Comparison of ENCODE assay signal across 17 cellular contexts in genomic region chr15:43273243-43273642, GRCh38. TPM values are rescaled to one million over a fixed set of nuclear protein-coding genes. Genes with fewer than 3 reads are reported as not detected.
A peak's percentile ranks its signal among the peaks of the same experiment; 100 is the strongest.
DNase-seq lines count a peak whose midpoint lies in the region; FAIRE-seq and TF ChIP-seq lines count a peak whose summit lies in the region.
"Had no signal": no experiment of that assay in that cellular context is flagged by ENCODE, and none has a peak within 500 bp of the region (broad histone marks: within the 10 kb centered on the region; RNA-seq: fewer than 3 reads in every experiment).

No MANE protein-coding gene starts in this region.

- H2BK120ac ChIP-seq in neuronal stem cell (ENCODE audit: low read depth, low read length), result no peak overlapping the region

- H3K9ac ChIP-seq in neuronal stem cell (ENCODE audit: low read depth, low read length, poor library complexity) (no peak overlapping the region), skeletal muscle tissue (ENCODE audit: low read depth in 1 of 3, low read length in 3 of 3) (no peak overlapping the region), smooth muscle cell (ENCODE audit: low read depth) (no peak overlapping the region)
- H3K9ac ChIP-seq: GM23248 had no signal

- H2BK15ac ChIP-seq in neuronal stem cell (ENCODE audit: low read length), result no peak overlapping the region

- no peak overlapping the region for H3K4me3 Mint-ChIP-seq in activated naive CD4-positive, alpha-beta T cell treated with anti-CD3 and anti-CD28 coated beads, Interleukin-2, amount 50 U/mL, for 24 hours
- H3K4me3 Mint-ChIP-seq: CD4-positive, alpha-beta T cell had no signal

- H3K9me3 Mint-ChIP-seq in activated naive CD4-positive, alpha-beta T cell treated with anti-CD3 and anti-CD28 coated beads, Interleukin-2, amount 50 U/mL, for 24 hours, result no peaks in the 10 kb centered on the region
- H3K9me3 Mint-ChIP-seq: CD4-positive, alpha-beta T cell had no signal

- H2AK5ac ChIP-seq in neuronal stem cell (ENCODE audit: low read depth, low read length), result no peak overlapping the region

- no peak overlapping the region for H2BK5ac ChIP-seq in neuronal stem cell (ENCODE audit: low read length)

- H3K23ac ChIP-seq in neuronal stem cell (ENCODE audit: low read depth, low read length, poor library complexity), result no peak overlapping the region

- H2BK12ac ChIP-seq in neuronal stem cell (ENCODE audit: low read length), result no peak overlapping the region

- no peaks in the 10 kb centered on the region for H3K36me3 ChIP-seq in bronchial epithelial cell (ENCODE audit: control insufficient read depth, insufficient read depth, low read length)
- no peaks in the 10 kb centered on the region for H3K36me3 ChIP-seq in neuronal stem cell (replicated peaks in 1 of 2; ENCODE audit: control insufficient read depth in 2 of 2, insufficient read depth in 2 of 2, low read length in 2 of 2)
- H3K36me3 ChIP-seq in skeletal muscle tissue (ENCODE audit: control insufficient read depth in 3 of 3, insufficient read depth in 3 of 3, low read length in 3 of 3), result no peaks in the 10 kb centered on the region
- H3K36me3 ChIP-seq in smooth muscle cell (ENCODE audit: low read depth), result no peaks in the 10 kb centered on the region

- H4K91ac ChIP-seq in neuronal stem cell (ENCODE audit: low read depth, low read length, poor library complexity), result no peak overlapping the region

- H4K20me1 ChIP-seq in smooth muscle cell (ENCODE audit: low read depth), result no peaks in the 10 kb centered on the region

- H3K27ac ChIP-seq in neuronal stem cell (replicated peaks; ENCODE audit: low read length) (no peak overlapping the region), skeletal muscle tissue (ENCODE audit: low read depth, low read length) (peak overlapping the region; percentile 77), smooth muscle cell (ENCODE audit: low read depth) (no peak overlapping the region)
- H3K27ac ChIP-seq: 22Rv1, GM23248, HL-60 had no signal

- H3K27me3 ChIP-seq in bronchial epithelial cell (ENCODE audit: control insufficient read depth, insufficient read depth, low read length) (peaks cover 2% of the 10 kb centered on the region), neuronal stem cell (ENCODE audit: control insufficient read depth in 3 of 3, insufficient read depth in 3 of 3, low read depth in 1 of 3, low read length in 3 of 3) (peaks cover 0 to 49% (median 0%) of the 10 kb centered on the region in 3 experiments), skeletal muscle tissue (ENCODE audit: control insufficient read depth in 3 of 3, insufficient read depth in 3 of 3, low read length in 3 of 3) (peaks cover 0 to 6% (median 4%) of the 10 kb centered on the region in 3 donors), smooth muscle cell (ENCODE audit: low read depth) (peaks cover 19% of the 10 kb centered on the region)

- H3F3A ChIP-seq in smooth muscle cell (ENCODE audit: low read depth), result no peaks in the 10 kb centered on the region

- peak overlapping the region; percentile 35 for H3K18ac ChIP-seq in neuronal stem cell (ENCODE audit: low read length)

- no peak overlapping the region for H2AFZ ChIP-seq in neuronal stem cell (ENCODE audit: low read length)
- no peak overlapping the region for H2AFZ ChIP-seq in smooth muscle cell (ENCODE audit: low read depth)
- H2AFZ ChIP-seq: GM23248 had no signal

- peaks cover 1% of the 10 kb centered on the region for H3K79me1 ChIP-seq in neuronal stem cell (ENCODE audit: low read depth, low read length)

- peak overlapping the region; percentile 52 for H3K27ac Mint-ChIP-seq in activated naive CD4-positive, alpha-beta T cell treated with anti-CD3 and anti-CD28 coated beads, Interleukin-2, amount 50 U/mL, for 24 hours
- H3K27ac Mint-ChIP-seq: CD4-positive, alpha-beta T cell had no signal

- H3K36me3 Mint-ChIP-seq in activated naive CD4-positive, alpha-beta T cell treated with anti-CD3 and anti-CD28 coated beads, Interleukin-2, amount 50 U/mL, for 24 hours, result no peaks in the 10 kb centered on the region

- no peaks in the 10 kb centered on the region for H3K27me3 Mint-ChIP-seq in activated naive CD4-positive, alpha-beta T cell treated with anti-CD3 and anti-CD28 coated beads, Interleukin-2, amount 50 U/mL, for 24 hours

- no peak overlapping the region for H4K8ac ChIP-seq in neuronal stem cell (ENCODE audit: low read depth, low read length)

- no peak for DNase-seq in activated naive CD4-positive, alpha-beta T cell (lab: John Stamatoyannopoulos, UW)
- DNase-seq in bronchial epithelial cell (ENCODE audit: low read depth), result no peak
- no peak for DNase-seq in neuronal stem cell (ENCODE audit: low spot score)
- no peak for DNase-seq in NCI-H345 (lab: John Stamatoyannopoulos, UW)
- no peak for DNase-seq in foreskin melanocyte
- DNase-seq in smooth muscle cell (lab: John Stamatoyannopoulos, UW; ENCODE audit: unreplicated experiment), result no peak
- DNase-seq: Calu3; CD4-positive, alpha-beta T cell; DMS 273 treated with DMSO at 0.1 percent for 48 hours; GM23248 had no signal

- H3K4me3 ChIP-seq in bronchial epithelial cell (ENCODE audit: low read depth, low read length) (no peak overlapping the region), neuronal stem cell (ENCODE audit: low read length in 2 of 2) (no peak overlapping the region), skeletal muscle tissue (ENCODE audit: low read length in 3 of 3) (no peak overlapping the region), smooth muscle cell (no peak overlapping the region)
- H3K4me3 ChIP-seq: GM23248 had no signal

- no peaks in the 10 kb centered on the region for H3K79me2 ChIP-seq in smooth muscle cell (ENCODE audit: low read depth)

- TF ChIP-seq CTCF in bronchial epithelial cell (IDR thresholded peaks at IDR 0.05; ENCODE audit: insufficient read depth, low read length, severe bottlenecking), result no peak
- TF ChIP-seq CTCF in smooth muscle cell (IDR thresholded peaks at IDR 0.05; ENCODE audit: borderline replicate concordance, insufficient read depth, poor library complexity, severe bottlenecking), result no peak

- H3K14ac ChIP-seq in neuronal stem cell (ENCODE audit: low read length), result no peak overlapping the region

- H3K9me3 ChIP-seq in neuronal stem cell (replicated peaks in 1 of 2; ENCODE audit: control insufficient read depth in 2 of 2, insufficient read depth in 1 of 2, low read depth in 1 of 2, low read length in 2 of 2) (no peaks in the 10 kb centered on the region), skeletal muscle tissue (ENCODE audit: control insufficient read depth in 3 of 3, low read length in 3 of 3) (no peaks in the 10 kb centered on the region), smooth muscle cell (replicated peaks; ENCODE audit: low read depth) (no peaks in the 10 kb centered on the region)

- no CpG with 5 or more reads among the region's 2 CpGs for WGBS in neuronal stem cell (ENCODE audit: extremely low coverage in 2 of 2, insufficient read length in 2 of 2, insufficient replicate concordance in 1 of 2), 2 donors
- WGBS in smooth muscle cell (ENCODE audit: low lambda C conversion rate), result 85% methylated on average over 2 of the region's 2 CpGs

- no peaks in the 10 kb centered on the region for H3K4me1 ChIP-seq in neuronal stem cell (ENCODE audit: control insufficient read depth in 2 of 2, insufficient read depth in 1 of 2, low read depth in 1 of 2, low read length in 2 of 2)
- peaks cover 19 to 33% (median 33%) of the 10 kb centered on the region in 3 donors for H3K4me1 ChIP-seq in skeletal muscle tissue (ENCODE audit: control insufficient read depth in 3 of 3, insufficient read depth in 3 of 3, low read length in 3 of 3)
- H3K4me1 ChIP-seq in smooth muscle cell (ENCODE audit: low read depth), result no peaks in the 10 kb centered on the region

- peaks cover 3% of the 10 kb centered on the region for H3K4me1 Mint-ChIP-seq in activated naive CD4-positive, alpha-beta T cell treated with anti-CD3 and anti-CD28 coated beads, Interleukin-2, amount 50 U/mL, for 24 hours

- no peak overlapping the region for H3K4me2 ChIP-seq in neuronal stem cell (ENCODE audit: insufficient read depth, low read length, poor library complexity, severe bottlenecking)
- no peak overlapping the region for H3K4me2 ChIP-seq in smooth muscle cell

- FAIRE-seq in bronchial epithelial cell (lab: Jason Lieb, UNC), result peak; percentile 92
- FAIRE-seq: H54 had no signal

- no peak overlapping the region for H3K4ac ChIP-seq in neuronal stem cell (ENCODE audit: low read length)

RNA-seq across cellular contexts. Expression of gene TGM5, which starts 6.5 kb away (rescaled TPM):
- under 0.01 and 1.8 TPM in 2 replicates for total RNA-seq in bronchial epithelial cell
- polyA plus RNA-seq in neuronal stem cell (2013, experiment 1 of 2), result not detected
- not detected for polyA plus RNA-seq in neuronal stem cell (2013, experiment 2 of 2)
- not detected for total RNA-seq in skeletal muscle tissue
- total RNA-seq in smooth muscle cell, result 2.5 and 3.7 TPM in 2 replicates
- 0.08 and 1.1 TPM in 2 replicates for polyA plus RNA-seq in smooth muscle cell
- total RNA-seq: A673; Calu3; CD4-positive, alpha-beta T cell; Daoy; GM23248 had no signal
- polyA plus RNA-seq: GM23248 had no signal

RNA-seq across cellular contexts. Expression of gene TGM7, which starts 28.8 kb away (rescaled TPM):
- total RNA-seq in bronchial epithelial cell (not detected in 2 replicates), skeletal muscle tissue (not detected), smooth muscle cell (not detected in 2 replicates)
- polyA plus RNA-seq in neuronal stem cell (2013, experiment 1 of 2), result not detected
- polyA plus RNA-seq in neuronal stem cell (2013, experiment 2 of 2), result not detected
- polyA plus RNA-seq in smooth muscle cell, result not detected in 2 replicates
- total RNA-seq: A673; Calu3; CD4-positive, alpha-beta T cell; Daoy; GM23248 had no signal
- polyA plus RNA-seq: GM23248 had no signal

RNA-seq across cellular contexts. Expression of gene EPB42, which starts 52.4 kb away (rescaled TPM):
- total RNA-seq in bronchial epithelial cell (not detected in 2 replicates), skeletal muscle tissue (13.6 TPM), smooth muscle cell (not detected in 2 replicates)
- polyA plus RNA-seq in neuronal stem cell (2013, experiment 1 of 2), result not detected
- not detected for polyA plus RNA-seq in neuronal stem cell (2013, experiment 2 of 2)
- polyA plus RNA-seq in smooth muscle cell, result not detected in 2 replicates
- total RNA-seq: A673; Calu3; CD4-positive, alpha-beta T cell; Daoy; GM23248 had no signal
- polyA plus RNA-seq: GM23248 had no signal

RNA-seq across cellular contexts. Expression of gene LCMT2, which starts 57.1 kb away (rescaled TPM):
- 5.4 and 11.3 TPM in 2 replicates for total RNA-seq in bronchial epithelial cell
- 4.2 TPM for polyA plus RNA-seq in neuronal stem cell (2013, experiment 1 of 2)
- polyA plus RNA-seq in neuronal stem cell (2013, experiment 2 of 2), result 3.9 TPM
- 5.7 TPM for total RNA-seq in skeletal muscle tissue
- total RNA-seq in smooth muscle cell, result 5.0 and 5.7 TPM in 2 replicates
- polyA plus RNA-seq in smooth muscle cell, result 2.2 and 5.4 TPM in 2 replicates

Comparison
In these comparisons a context has a peak if more than half of its experiments do, and no peak if none do; other contexts are left out.
1. RNA of gene EPB42, which starts 52.4 kb away (total RNA-seq): 13.6 TPM in skeletal muscle tissue (single experiment); not detected in bronchial epithelial cell and not detected in smooth muscle cell; every median in the first group is over 10 times any median in the second.